In the genomic region with DNA sequence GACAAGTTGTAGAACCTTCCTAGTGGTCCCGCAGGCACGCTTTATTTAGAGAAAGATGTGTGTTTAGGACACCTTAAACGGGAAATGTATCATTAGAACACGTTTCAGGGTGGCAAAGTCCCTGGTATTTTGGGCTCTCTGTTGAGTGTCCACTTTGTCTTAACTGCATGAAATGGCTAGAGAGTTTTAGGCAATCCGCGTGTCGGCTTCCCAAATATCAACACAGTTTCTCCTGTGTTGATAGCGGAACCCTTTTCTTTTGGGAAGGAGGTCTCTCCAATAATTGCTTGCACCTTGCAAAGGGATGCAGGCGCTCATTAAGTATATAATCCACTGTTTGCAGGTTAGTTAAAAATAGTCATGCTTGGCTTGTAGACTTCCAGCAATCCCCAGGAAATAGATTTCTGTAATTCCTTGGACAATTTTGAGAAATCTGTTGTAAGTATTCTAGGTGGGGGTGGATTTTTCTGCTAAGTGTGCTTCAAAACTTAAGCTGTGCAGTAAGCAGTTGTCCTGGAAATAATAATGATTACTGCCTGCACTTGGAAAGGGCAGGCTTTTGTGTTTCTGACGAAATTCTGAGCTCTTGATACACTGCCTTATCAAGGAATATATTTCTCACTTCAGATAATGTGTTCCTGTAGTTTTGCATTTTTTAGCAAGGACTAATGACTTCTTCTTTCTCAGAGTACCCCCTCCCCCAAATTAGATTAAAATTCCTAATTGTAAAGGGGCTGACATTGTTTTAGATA, we compare ENCODE assay signal across 12 cellular contexts. TPM values are rescaled to one million over a fixed set of nuclear protein-coding genes. Genes with fewer than 3 reads are reported as not detected.
DNase-seq lines count a peak whose midpoint lies in the region; ATAC-seq and TF ChIP-seq lines count a peak whose summit lies in the region.
"Had no signal": no experiment of that assay in that cellular context is flagged by ENCODE, and none has a peak within 500 bp of the region (broad histone marks: within the 10 kb centered on the region; RNA-seq: fewer than 3 reads in every experiment).

No MANE protein-coding gene starts in this region.

- no peaks in the 10 kb centered on the region for H3K36me3 Mint-ChIP-seq in activated CD4-positive, alpha-beta T cell treated with anti-CD3 and anti-CD28 coated beads for 36 hours (ENCODE audit: low read depth)
- H3K36me3 Mint-ChIP-seq in Caco-2 (ENCODE audit: insufficient read depth, unreplicated experiment) = no peaks in the 10 kb centered on the region

- no peaks in the 10 kb centered on the region for H3K9me3 Mint-ChIP-seq in activated CD4-positive, alpha-beta T cell treated with anti-CD3 and anti-CD28 coated beads for 36 hours (ENCODE audit: low read depth)
- H3K9me3 Mint-ChIP-seq in Caco-2 (ENCODE audit: unreplicated experiment) = no peaks in the 10 kb centered on the region

- H3K79me2 ChIP-seq in DOHH2 (ENCODE audit: control insufficient read depth, low read length) = peaks cover 61% of the 10 kb centered on the region

- peaks cover 48% of the 10 kb centered on the region for H3K27me3 Mint-ChIP-seq in activated CD4-positive, alpha-beta T cell treated with anti-CD3 and anti-CD28 coated beads for 36 hours
- peaks cover 22% of the 10 kb centered on the region for H3K27me3 Mint-ChIP-seq in Caco-2 (ENCODE audit: insufficient read depth, unreplicated experiment)

- no peak overlapping the region for H2BK120ac ChIP-seq in neuronal stem cell (ENCODE audit: low read depth, low read length)

- WGBS in neuronal stem cell (ENCODE audit: extremely low coverage in 2 of 2, insufficient read length in 2 of 2, insufficient replicate concordance in 1 of 2), 2 donors = no CpG with 5 or more reads among the region's 10 CpGs

- peaks cover 16% of the 10 kb centered on the region for H3F3A ChIP-seq in DOHH2 (ENCODE audit: control insufficient read depth, insufficient read depth)

- no peak overlapping the region for H3K4ac ChIP-seq in neuronal stem cell (ENCODE audit: low read length)

- H4K8ac ChIP-seq in neuronal stem cell (ENCODE audit: low read depth, low read length) = no peak overlapping the region

- no peak overlapping the region for H2BK5ac ChIP-seq in neuronal stem cell (ENCODE audit: low read length)

- peaks cover 67% of the 10 kb centered on the region for H3K4me1 ChIP-seq in DOHH2 (ENCODE audit: control insufficient read depth, low read length)
- H3K4me1 ChIP-seq in neuronal stem cell (ENCODE audit: control insufficient read depth in 2 of 2, insufficient read depth in 1 of 2, low read depth in 1 of 2, low read length in 2 of 2) = peaks cover 0 to 7% of the 10 kb centered on the region in 2 donors
- H3K4me1 ChIP-seq in Caco-2 = 0 out of 2 replicates have a peak, but pooled peaks cover 7% of the 10 kb centered on the region

- no peaks in the 10 kb centered on the region for H3K79me1 ChIP-seq in neuronal stem cell (ENCODE audit: low read depth, low read length)

- no peak overlapping the region for H2BK12ac ChIP-seq in neuronal stem cell (ENCODE audit: low read length)

- CTCF ChIA-PET in activated CD4-positive, alpha-beta T cell treated with anti-CD3 and anti-CD28 coated beads for 36 hours (lab: Charles Lee) = no interaction called here
- CTCF ChIA-PET in Caco-2 (lab: Charles Lee) = no interaction called here

- no peak for TF ChIP-seq CTCF in DOHH2 (IDR thresholded peaks at IDR 0.05; ENCODE audit: low read depth, low read length, poor library complexity, severe bottlenecking)
- TF ChIP-seq CTCF in epithelial cell of esophagus (IDR thresholded peaks at IDR 0.05; ENCODE audit: insufficient read depth, low read depth, low read length, missing control alignments) = no peak
- no peak for TF ChIP-seq CTCF in Caco-2 (IDR thresholded peaks at IDR 0.05; ENCODE audit: insufficient read depth in 1 of 2, low read depth in 1 of 2, low read length in 1 of 2, severe bottlenecking in 1 of 2, unreplicated experiment in 1 of 2)

- H3K27ac ChIP-seq in DOHH2 (ENCODE audit: low read depth, low read length) (peak overlapping the region; percentile 97), neuronal stem cell (replicated peaks; ENCODE audit: low read length) (no peak overlapping the region)

- no peak overlapping the region for H4K91ac ChIP-seq in neuronal stem cell (ENCODE audit: low read depth, low read length, poor library complexity)

- BruUV-seq in Caco-2 (replicated peaks; lab: Mats Ljungman, UMichigan) = no TSS peak

- no peaks in the 10 kb centered on the region for H3K4me1 Mint-ChIP-seq in activated CD4-positive, alpha-beta T cell treated with anti-CD3 and anti-CD28 coated beads for 36 hours
- H3K4me1 Mint-ChIP-seq in Caco-2 (ENCODE audit: low read depth, unreplicated experiment) = peaks cover 5% of the 10 kb centered on the region

- H3K27ac Mint-ChIP-seq in activated CD4-positive, alpha-beta T cell treated with anti-CD3 and anti-CD28 coated beads for 36 hours = no peak overlapping the region
- no peak overlapping the region for H3K27ac Mint-ChIP-seq in Caco-2 (ENCODE audit: unreplicated experiment)

- H3K18ac ChIP-seq in neuronal stem cell (ENCODE audit: low read length) = no peak overlapping the region

- no peak overlapping the region for H3K23ac ChIP-seq in neuronal stem cell (ENCODE audit: low read depth, low read length, poor library complexity)

- POLR2A ChIA-PET in activated CD4-positive, alpha-beta T cell treated with anti-CD3 and anti-CD28 coated beads for 36 hours (lab: Charles Lee) = no interaction called here
- POLR2A ChIA-PET in Caco-2 (lab: Charles Lee) = no interaction called here

- H3K27me3 ChIP-seq in DOHH2 (ENCODE audit: control insufficient read depth, low read length) (no peaks in the 10 kb centered on the region), neuronal stem cell (ENCODE audit: control insufficient read depth in 3 of 3, insufficient read depth in 3 of 3, low read depth in 1 of 3, low read length in 3 of 3) (peaks cover 3 to 35% (median 31%) of the 10 kb centered on the region in 3 experiments), Caco-2 (replicated peaks; ENCODE audit: control insufficient read depth, insufficient read depth, low read length) (peaks cover 3% of the 10 kb centered on the region)

- H3K9ac ChIP-seq in neuronal stem cell (ENCODE audit: low read depth, low read length, poor library complexity) = no peak overlapping the region

- no peaks in the 10 kb centered on the region for H4K20me1 ChIP-seq in DOHH2 (ENCODE audit: control insufficient read depth, insufficient read depth, low read depth, low read length)

- H2AFZ ChIP-seq in neuronal stem cell (ENCODE audit: low read length) = peak overlapping the region; percentile 99

- H3K4me3 ChIP-seq in DOHH2 (ENCODE audit: low read length) (peak overlapping the region; percentile 76), epithelial cell of esophagus (ENCODE audit: low read length) (peak overlapping the region; percentile 41), neuronal stem cell (ENCODE audit: low read length in 2 of 2) (peak overlapping the region; percentile 62 to 85), Caco-2 (ENCODE audit: low read depth, low read length) (no peak overlapping the region)

- H3K9me2 ChIP-seq in DOHH2 (replicated peaks; ENCODE audit: control insufficient read depth, low read length) = no peaks in the 10 kb centered on the region

- no peaks in the 10 kb centered on the region; the same call in none of the 2 replicates for H3K36me3 ChIP-seq in DOHH2 (ENCODE audit: control insufficient read depth, low read length)
- H3K36me3 ChIP-seq in neuronal stem cell (replicated peaks in 1 of 2; ENCODE audit: control insufficient read depth in 2 of 2, insufficient read depth in 2 of 2, low read length in 2 of 2) = no peaks in the 10 kb centered on the region
- no peaks in the 10 kb centered on the region for H3K36me3 ChIP-seq in Caco-2 (ENCODE audit: control insufficient read depth, insufficient read depth, low read length)

- no peak for ATAC-seq in HG03469 (IDR thresholded peaks at IDR 0.05; ENCODE audit: unreplicated experiment)
- no peak for ATAC-seq in activated CD4-positive, alpha-beta T cell treated with anti-CD3 and anti-CD28 coated beads for 36 hours

- H3K9me3 ChIP-seq in DOHH2 (ENCODE audit: control insufficient read depth, insufficient read depth, low read length) = no peaks in the 10 kb centered on the region
- no peaks in the 10 kb centered on the region for H3K9me3 ChIP-seq in neuronal stem cell (replicated peaks in 1 of 2; ENCODE audit: control insufficient read depth in 2 of 2, insufficient read depth in 1 of 2, low read depth in 1 of 2, low read length in 2 of 2)
- H3K9me3 ChIP-seq in Caco-2 = no peaks in the 10 kb centered on the region

- no peak overlapping the region for H3K4me3 Mint-ChIP-seq in activated CD4-positive, alpha-beta T cell treated with anti-CD3 and anti-CD28 coated beads for 36 hours
- H3K4me3 Mint-ChIP-seq in Caco-2 (ENCODE audit: unreplicated experiment) = no peak overlapping the region

- intact Hi-C loops in activated CD4-positive, alpha-beta T cell treated with anti-CD3 and anti-CD28 coated beads for 36 hours (cut with DNase I, micrococcal nuclease) = no loop called here
- intact Hi-C loops in Caco-2 (cut with micrococcal nuclease; ENCODE audit: unreplicated experiment) = no loop called here

- H2BK15ac ChIP-seq in neuronal stem cell (ENCODE audit: low read length) = no peak overlapping the region

- H3K14ac ChIP-seq in neuronal stem cell (ENCODE audit: low read length) = no peak overlapping the region

- H2AK5ac ChIP-seq in neuronal stem cell (ENCODE audit: low read depth, low read length) = no peak overlapping the region

- H3K4me2 ChIP-seq in DOHH2 (ENCODE audit: low read length) (peak overlapping the region; percentile 91), neuronal stem cell (ENCODE audit: insufficient read depth, low read length, poor library complexity, severe bottlenecking) (peak overlapping the region; percentile 98)

- DNase-seq in NCI-H69 (lab: John Stamatoyannopoulos, UW) = peak; percentile 60
- DNase-seq in epithelial cell of esophagus (ENCODE audit: low read depth) = no peak
- DNase-seq in neuronal stem cell (ENCODE audit: low spot score) = peak; percentile 11
- DNase-seq in T-helper 1 cell = no peak
- no peak for DNase-seq in activated CD4-positive, alpha-beta T cell treated with anti-CD3 and anti-CD28 coated beads for 36 hours
- DNase-seq in Caco-2 = no peak
- DNase-seq: activated effector memory CD4-positive, alpha-beta T cell treated with Interleukin-2 at 50 U/mL for 16 hours; erythroblast; Kasumi-1; T-helper 9 cell had no signal

RNA-seq across cellular contexts. Expression of a gene that starts 1.4 kb away (rescaled TPM):
- 1.5 TPM for polyA plus RNA-seq in neuronal stem cell (2013, experiment 1 of 2)
- polyA plus RNA-seq in neuronal stem cell (2013, experiment 2 of 2) = 1.6 TPM
- total RNA-seq in activated CD4-positive, alpha-beta T cell treated with anti-CD3 and anti-CD28 coated beads for 36 hours = not detected
- total RNA-seq in Caco-2 (2022) = 0.12 and 0.25 TPM in 2 replicates

Comparison
In these comparisons a context has a peak if more than half of its experiments do, and no peak if none do; other contexts are left out.
1. DNase-seq: peak in NCI-H69 (single experiment) and neuronal stem cell (single experiment); none in epithelial cell of esophagus (single experiment), T-helper 1 cell (0 of 5), activated CD4-positive, alpha-beta T cell treated with anti-CD3 and anti-CD28 coated beads for 36 hours (single experiment) and Caco-2 (0 of 2).